Comparison of ENCODE assay signal across 17 cellular contexts in genomic region chr3:34283743-34284142, GRCh38.
DNase-seq lines count a peak whose midpoint lies in the region; ATAC-seq and TF ChIP-seq lines count a peak whose summit lies in the region.
"Had no signal": no experiment of that assay in that cellular context is flagged by ENCODE, and none has a peak within 500 bp of the region (broad histone marks: within the 10 kb centered on the region; RNA-seq: fewer than 3 reads in every experiment).

No MANE protein-coding gene starts in this region.

- H3K4me3 ChIP-seq in SK-N-SH (ENCODE audit: low read depth in 2 of 2, low read length in 1 of 2) = no peak overlapping the region; a peak in 1 of 4 replicates
- no peak overlapping the region for H3K4me3 ChIP-seq in hepatocyte
- H3K4me3 ChIP-seq: A549, BLaER1, GM23248, HAP-1 had no signal

- POLR2A ChIA-PET in SK-N-SH (lab: Yijun Ruan, JAX) = interaction anchor here (1.3 kb wide), 1 partner anchor 9 kb away, joined by 3 read pairs; no protein-coding TSS in a partner anchor

- 13% methylated on average over 3 of the region's 3 CpGs for WGBS in SK-N-SH (ENCODE audit: low lambda C conversion rate)
- WGBS in hepatocyte (ENCODE audit: low lambda C conversion rate, missing lambda C conversion rate) = 53% methylated on average over 3 of the region's 3 CpGs

- H3K9me3 ChIP-seq in SK-N-SH (no peaks in the 10 kb centered on the region), hepatocyte (ENCODE audit: low read depth) (no peaks in the 10 kb centered on the region)
- H3K9me3 ChIP-seq: A549, BLaER1, HAP-1 had no signal

- no peaks in the 10 kb centered on the region for H3K9me3 Mint-ChIP-seq in type B pancreatic cell

- H3K36me3 ChIP-seq in SK-N-SH (replicated peaks in 1 of 2; ENCODE audit: control insufficient read depth in 1 of 2, insufficient read depth in 2 of 2, low read length in 1 of 2) (no peaks in the 10 kb centered on the region), hepatocyte (replicated peaks; ENCODE audit: insufficient read depth, low read depth) (no peaks in the 10 kb centered on the region)
- H3K36me3 ChIP-seq: BLaER1, HAP-1 had no signal

- TF ChIP-seq RAD21 in SK-N-SH (IDR thresholded peaks at IDR 0.05; ENCODE audit: low read length) = no peak

- H3K36me3 Mint-ChIP-seq in type B pancreatic cell = no peaks in the 10 kb centered on the region
- H3K36me3 Mint-ChIP-seq: CD14-positive monocyte; CD4-positive, alpha-beta memory T cell had no signal

- DNase-seq in SK-N-SH (no peak), SK-N-DZ (ENCODE audit: low spot score) (peak; percentile 59), hepatocyte (ENCODE audit: low spot score) (peak; percentile 19), type B pancreatic cell (ENCODE audit: extremely low spot score, unreplicated experiment) (no peak), cardiac septum (ENCODE audit: low spot score) (no peak)
- DNase-seq in activated T-cell treated with anti-CD3 and anti-CD28 coated beads, Interleukin-2, amount 50 U/mL, for 48 hours = no peak
- DNase-seq: CD4-positive, alpha-beta memory T cell; DMS153; DMS79; GDM1; GM23248 had no signal

- H3K4me1 ChIP-seq in SK-N-SH (ENCODE audit: control insufficient read depth in 1 of 2, insufficient read depth in 2 of 2, low read depth in 1 of 2, low read length in 1 of 2) = peaks cover 0 to 12% of the 10 kb centered on the region in 2 experiments; a peak in 3 of 4 replicates
- no peaks in the 10 kb centered on the region for H3K4me1 ChIP-seq in hepatocyte (ENCODE audit: insufficient read depth)
- H3K4me1 ChIP-seq: A549, HAP-1 had no signal

- no peak; the same call in 2 of the 3 replicates for ATAC-seq in SK-N-SH treated with all-trans-retinoic acid at 6 μM for 48 hours
- ATAC-seq: A549 had no signal

- TF ChIP-seq CTCF in SK-N-SH (IDR thresholded peaks at IDR 0.05) = no peak
- no peak for TF ChIP-seq CTCF in hepatocyte (IDR thresholded peaks at IDR 0.05; ENCODE audit: poor library complexity)
- no peak for TF ChIP-seq CTCF in type B pancreatic cell (conservative IDR thresholded peaks at IDR 0.05)

- CTCF ChIA-PET in SK-N-SH (lab: Yijun Ruan, JAX) = interaction anchor here (1.0 to 2.5 kb wide), 4 partner anchors 9 to 23 kb away, joined by 3 to 19 read pairs (median 4); no protein-coding TSS in a partner anchor

- H3K27ac ChIP-seq in SK-N-SH (ENCODE audit: low read depth in 2 of 2, low read length in 1 of 2) = peak overlapping the region in 1 of 2 experiments; percentile 79; a peak in 2 of 4 replicates
- H3K27ac ChIP-seq in hepatocyte = peak overlapping the region; percentile 32
- H3K27ac ChIP-seq: 22Rv1, A549, BLaER1, GM23248 had no signal

- H3F3A ChIP-seq in SK-N-SH (replicated peaks; ENCODE audit: insufficient read depth) = no peaks in the 10 kb centered on the region

- no peak overlapping the region for H3K4me2 ChIP-seq in SK-N-SH
- no peak overlapping the region for H3K4me2 ChIP-seq in hepatocyte
- H3K4me2 ChIP-seq: A549, BLaER1 had no signal

- peaks cover 18% of the 10 kb centered on the region for H3K27me3 Mint-ChIP-seq in type B pancreatic cell
- H3K27me3 Mint-ChIP-seq: CD4-positive, alpha-beta memory T cell had no signal

- H3K4me3 Mint-ChIP-seq in type B pancreatic cell = no peak overlapping the region
- H3K4me3 Mint-ChIP-seq: CD14-positive monocyte; CD4-positive, alpha-beta memory T cell had no signal

- H3K79me2 ChIP-seq in SK-N-SH (ENCODE audit: insufficient read depth) (no peaks in the 10 kb centered on the region), hepatocyte (no peaks in the 10 kb centered on the region)

- intact Hi-C loops in cardiac septum (cut with DNase I) = no loop called here

- H2AFZ ChIP-seq in SK-N-SH (ENCODE audit: low read depth) = no peak overlapping the region
- no peak overlapping the region for H2AFZ ChIP-seq in hepatocyte
- H2AFZ ChIP-seq: GM23248 had no signal

- H3K27me3 ChIP-seq in SK-N-SH (ENCODE audit: insufficient read depth) (no peaks in the 10 kb centered on the region), hepatocyte (no peaks in the 10 kb centered on the region)
- H3K27me3 ChIP-seq: BLaER1 had no signal

- H3K9me2 ChIP-seq in SK-N-SH = no peaks in the 10 kb centered on the region
- no peaks in the 10 kb centered on the region for H3K9me2 ChIP-seq in hepatocyte (replicated peaks; ENCODE audit: insufficient read depth)

- peak overlapping the region; percentile 11 for H3K27ac Mint-ChIP-seq in type B pancreatic cell
- H3K27ac Mint-ChIP-seq: CD14-positive monocyte; CD4-positive, alpha-beta memory T cell had no signal

- TF ChIP-seq EP300 in SK-N-SH (IDR thresholded peaks at IDR 0.05; ENCODE audit: borderline replicate concordance in 1 of 2, low read depth in 1 of 2, low read length in 1 of 2) = peak in 1 of 2 experiments; percentile 29; a peak in 1 of 4 replicates

- no peaks in the 10 kb centered on the region for H4K20me1 ChIP-seq in SK-N-SH (ENCODE audit: insufficient read depth)
- H4K20me1 ChIP-seq in hepatocyte (ENCODE audit: insufficient read depth, poor library complexity, severe bottlenecking) = no peaks in the 10 kb centered on the region
- H4K20me1 ChIP-seq: BLaER1 had no signal

- peaks cover 33% of the 10 kb centered on the region for H3K4me1 Mint-ChIP-seq in type B pancreatic cell (ENCODE audit: unreplicated experiment)
- H3K4me1 Mint-ChIP-seq: CD4-positive, alpha-beta memory T cell had no signal

- no peak overlapping the region for H3K9ac ChIP-seq in SK-N-SH
- H3K9ac ChIP-seq: BLaER1, GM23248 had no signal

TF ChIP-seq in SK-N-SH, 30 proteins besides CTCF, POLR2A, EP300 and RAD21:
- TF ChIP-seq GATA2 (CRISPR knock-in tag; IDR thresholded peaks at IDR 0.05) = peak; percentile 52
- TF ChIP-seq GABPA (IDR thresholded peaks at IDR 0.05; ENCODE audit: low read depth) = no peak

TF ChIP-seq in SK-N-SH treated with all-trans-retinoic acid at 6 μM for 48 hours, 23 proteins besides CTCF, POLR2A, EP300 and RAD21:
- TF ChIP-seq CREB5 (CRISPR knock-in tag; IDR thresholded peaks at IDR 0.05; ENCODE audit: low read depth) (no peak), CSDC2 (CRISPR knock-in tag; IDR thresholded peaks at IDR 0.05) (no peak), PATZ1 (CRISPR knock-in tag; IDR thresholded peaks at IDR 0.05; ENCODE audit: borderline replicate concordance) (no peak), PPARA (CRISPR knock-in tag; IDR thresholded peaks at IDR 0.05; ENCODE audit: borderline replicate concordance) (no peak), ZNF70 (CRISPR knock-in tag; IDR thresholded peaks at IDR 0.05) (no peak)
- TF ChIP-seq, protein P1, sequence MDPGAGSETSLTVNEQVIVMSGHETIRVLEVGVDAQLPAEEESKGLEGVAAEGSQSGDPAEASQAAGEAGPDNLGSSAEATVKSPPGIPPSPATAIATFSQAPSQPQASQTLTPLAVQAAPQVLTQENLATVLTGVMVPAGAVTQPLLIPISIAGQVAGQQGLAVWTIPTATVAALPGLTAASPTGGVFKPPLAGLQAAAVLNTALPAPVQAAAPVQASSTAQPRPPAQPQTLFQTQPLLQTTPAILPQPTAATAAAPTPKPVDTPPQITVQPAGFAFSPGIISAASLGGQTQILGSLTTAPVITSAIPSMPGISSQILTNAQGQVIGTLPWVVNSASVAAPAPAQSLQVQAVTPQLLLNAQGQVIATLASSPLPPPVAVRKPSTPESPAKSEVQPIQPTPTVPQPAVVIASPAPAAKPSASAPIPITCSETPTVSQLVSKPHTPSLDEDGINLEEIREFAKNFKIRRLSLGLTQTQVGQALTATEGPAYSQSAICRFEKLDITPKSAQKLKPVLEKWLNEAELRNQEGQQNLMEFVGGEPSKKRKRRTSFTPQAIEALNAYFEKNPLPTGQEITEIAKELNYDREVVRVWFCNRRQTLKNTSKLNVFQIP (CRISPR knock-in tag; IDR thresholded peaks at IDR 0.05; ENCODE audit: borderline replicate concordance, low read depth) = no peak

Comparison
In these comparisons a context has a peak if more than half of its experiments do, and no peak if none do; other contexts are left out.
1. DNase-seq: peak in SK-N-DZ (single experiment) and hepatocyte (single experiment); none in SK-N-SH (single experiment), type B pancreatic cell (single experiment), activated T-cell treated with anti-CD3 and anti-CD28 coated beads, Interleukin-2, amount 50 U/mL, for 48 hours (0 of 2) and cardiac septum (single experiment).